Comparison of ENCODE assay signal across 8 cellular contexts in the genomic region with DNA sequence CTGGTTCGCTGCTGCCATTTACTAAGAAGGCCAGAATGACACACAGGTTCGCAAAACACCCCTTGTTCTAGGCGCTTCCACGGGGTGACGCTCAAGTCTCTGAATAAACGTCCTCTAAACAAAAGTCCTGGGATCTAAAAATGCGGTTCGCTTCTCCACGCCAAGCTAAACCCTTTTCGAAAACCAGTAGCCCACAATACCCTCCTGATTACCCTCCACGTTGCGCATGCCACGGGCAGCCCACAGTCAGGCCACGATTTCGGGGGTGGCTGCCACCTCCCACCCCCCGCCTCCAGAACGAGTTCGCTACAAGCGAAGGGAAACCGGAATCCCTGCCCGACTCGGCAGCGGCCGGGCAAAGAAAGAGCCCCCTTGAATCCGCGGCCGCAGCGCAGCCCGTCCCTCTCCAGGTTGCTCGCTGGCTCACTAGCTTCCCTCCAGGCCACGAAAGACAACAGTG. TPM values are rescaled to one million over a fixed set of nuclear protein-coding genes. Genes with fewer than 3 reads are reported as not detected.
DNase-seq lines count a peak whose midpoint lies in the region; ATAC-seq and TF ChIP-seq lines count a peak whose summit lies in the region.

No MANE protein-coding gene starts in this region.

- H3K4me1 Mint-ChIP-seq in activated CD8-positive, alpha-beta memory T cell treated with anti-CD3 and anti-CD28 coated beads, Interleukin-2, amount 10 ng/mL, durations not matched to agents 7 days and 5 days, result peaks cover 40% of the 10 kb centered on the region
- peaks cover 0 to 41% (median 10%) of the 10 kb centered on the region in 3 donors for H3K4me1 Mint-ChIP-seq in naive B cell

- in situ Hi-C loops in G401 (cut with HindIII; ENCODE audit: low sequenced_read_pairs), result no loop called here

- H3K4me1 ChIP-seq in MM.1S (ENCODE audit: low read length), result 0 out of 2 replicates have a peak, but pooled peaks cover 4% of the 10 kb centered on the region

- H2AFZ ChIP-seq in MM.1S (ENCODE audit: low read length), result peak overlapping the region; percentile 65; the same call in 1 of the 2 replicates

- peaks cover 29% of the 10 kb centered on the region for H3F3A ChIP-seq in MM.1S (ENCODE audit: insufficient read depth, low read length)

- H3K27me3 ChIP-seq in MM.1S (replicated peaks; ENCODE audit: insufficient read depth, low read length), result no peaks in the 10 kb centered on the region

- CTCF ChIA-PET in activated CD8-positive, alpha-beta memory T cell treated with anti-CD3 and anti-CD28 coated beads, Interleukin-2, amount 10 ng/mL, durations not matched to agents 7 days and 5 days (lab: Charles Lee), result interaction anchor here (0.5 to 1.8 kb wide), 10 partner anchors 11 to 104 kb away, joined by 3 to 12 read pairs (median 5); partner anchors contain the start of genes NDUFA1, RNF113A, SOWAHD and UPF3B

- H3K36me3 Mint-ChIP-seq in activated CD8-positive, alpha-beta memory T cell treated with anti-CD3 and anti-CD28 coated beads, Interleukin-2, amount 10 ng/mL, durations not matched to agents 7 days and 5 days, result peaks cover 37% of the 10 kb centered on the region
- H3K36me3 Mint-ChIP-seq in naive B cell, result peaks cover 0 to 3% of the 10 kb centered on the region in 2 donors

- ATAC-seq in GM21737 (IDR thresholded peaks at IDR 0.05; ENCODE audit: unreplicated experiment) (peak; percentile 23), naive B cell (ENCODE audit: low read depth in 2 of 2) (peak; percentile 22 to 29)
- peak; percentile 32 for ATAC-seq in activated CD8-positive, alpha-beta memory T cell treated with anti-CD3 and anti-CD28 coated beads, Interleukin-2, amount 10 ng/mL, durations not matched to agents 7 days and 5 days

- H4K20me1 ChIP-seq in MM.1S (ENCODE audit: insufficient read depth, low read length), result peaks cover 29% of the 10 kb centered on the region

- H3K27me3 Mint-ChIP-seq in activated CD8-positive, alpha-beta memory T cell treated with anti-CD3 and anti-CD28 coated beads, Interleukin-2, amount 10 ng/mL, durations not matched to agents 7 days and 5 days, result no peaks in the 10 kb centered on the region
- H3K27me3 Mint-ChIP-seq in naive B cell, result no peaks in the 10 kb centered on the region

- no peaks in the 10 kb centered on the region for H3K9me2 ChIP-seq in MM.1S (replicated peaks; ENCODE audit: insufficient read depth, low read length)

- peak overlapping the region; percentile 93; the same call in 1 of the 2 replicates for H3K27ac ChIP-seq in MM.1S (ENCODE audit: low read length)
- peak overlapping the region; percentile 87 for H3K27ac ChIP-seq in temporal lobe (ENCODE audit: low read depth, low read length)

- no peaks in the 10 kb centered on the region for H3K9me3 ChIP-seq in MM.1S (replicated peaks; ENCODE audit: insufficient read depth, low read length)

- peak overlapping the region; percentile 93 for H3K4me2 ChIP-seq in MM.1S (ENCODE audit: low read depth, low read length)

- DNase-seq in G401 (ENCODE audit: low spot score) (peak; percentile 32), MM.1S (peak; percentile 30), epithelial cell of proximal tubule (ENCODE audit: low read depth) (no peak), naive B cell (peak; percentile 22), GDM1 (lab: John Stamatoyannopoulos, UW) (no peak)
- DNase-seq in activated CD8-positive, alpha-beta memory T cell treated with anti-CD3 and anti-CD28 coated beads, Interleukin-2, amount 10 ng/mL, durations not matched to agents 7 days and 5 days, result peak; percentile 58

- peak overlapping the region; percentile 95 for H3K4me3 Mint-ChIP-seq in activated CD8-positive, alpha-beta memory T cell treated with anti-CD3 and anti-CD28 coated beads, Interleukin-2, amount 10 ng/mL, durations not matched to agents 7 days and 5 days
- peak overlapping the region; percentile 91 to 98 (median 96) for H3K4me3 Mint-ChIP-seq in naive B cell

- H3K27ac Mint-ChIP-seq in activated CD8-positive, alpha-beta memory T cell treated with anti-CD3 and anti-CD28 coated beads, Interleukin-2, amount 10 ng/mL, durations not matched to agents 7 days and 5 days, result peak overlapping the region; percentile 96
- peak overlapping the region; percentile 93 to 99 (median 98) for H3K27ac Mint-ChIP-seq in naive B cell

- peaks cover 8% of the 10 kb centered on the region; the same call in 1 of the 2 replicates for H3K36me3 ChIP-seq in MM.1S (replicated peaks; ENCODE audit: insufficient read depth, low read length)

- H3K4me3 ChIP-seq in MM.1S (ENCODE audit: low read length) (peak overlapping the region; percentile 74), epithelial cell of proximal tubule (ENCODE audit: low read depth, low read length) (peak overlapping the region; percentile 84)

- peaks cover 58% of the 10 kb centered on the region for H3K79me2 ChIP-seq in MM.1S (ENCODE audit: low read length)

- peak overlapping the region; percentile 88 for H3K9ac ChIP-seq in MM.1S (ENCODE audit: low read length)

- no peaks in the 10 kb centered on the region for H3K9me3 Mint-ChIP-seq in activated CD8-positive, alpha-beta memory T cell treated with anti-CD3 and anti-CD28 coated beads, Interleukin-2, amount 10 ng/mL, durations not matched to agents 7 days and 5 days (ENCODE audit: low read depth)
- H3K9me3 Mint-ChIP-seq in naive B cell, result peaks cover 0 to 3% (median 0%) of the 10 kb centered on the region in 7 donors

- TF ChIP-seq CTCF in MM.1S (IDR thresholded peaks at IDR 0.05; ENCODE audit: low read length), result peak; percentile 36
- TF ChIP-seq CTCF in epithelial cell of proximal tubule (conservative IDR thresholded peaks at IDR 0.05; ENCODE audit: low read depth, low read length), result peak; percentile 34

RNA-seq across cellular contexts. Expression of gene RPL39, which starts 0.4 kb away (rescaled TPM):
- 1,850 and 2,813 TPM in 2 replicates for total RNA-seq in G401 (2014; rRNA removed; shearing (Covaris generic))
- total RNA-seq in activated CD8-positive, alpha-beta memory T cell treated with anti-CD3 and anti-CD28 coated beads, Interleukin-2, amount 10 ng/mL, durations not matched to agents 7 days and 5 days, result 1,000 to 10,000 TPM; 1,797 to 1,809 TPM
- total RNA-seq in epithelial cell of proximal tubule (4,262 and 7,744 TPM in 2 replicates), temporal lobe (2,465 TPM)
- polyA plus RNA-seq in naive B cell (ENCODE audit: low read depth in 6 of 6), result 1,000 to 10,000 TPM; 3,399 to 4,973 (median 4,743) TPM

RNA-seq across cellular contexts. Expression of gene SOWAHD, which starts 32.6 kb away (rescaled TPM):
- total RNA-seq in G401 (2014; rRNA removed; shearing (Covaris generic)), result not detected in 2 replicates
- total RNA-seq in activated CD8-positive, alpha-beta memory T cell treated with anti-CD3 and anti-CD28 coated beads, Interleukin-2, amount 10 ng/mL, durations not matched to agents 7 days and 5 days, result 1 to 10 TPM; 2.1 to 4.7 TPM
- total RNA-seq in epithelial cell of proximal tubule (not detected in 2 replicates), temporal lobe (0.25 TPM)
- 10 to 100 TPM in 2 of 6 donors, 1 to 10 TPM in 4; 1.7 to 21.9 (median 8.7) TPM for polyA plus RNA-seq in naive B cell (ENCODE audit: low read depth in 6 of 6)

Comparison
In these comparisons a context has a peak if more than half of its experiments do, and no peak if none do; other contexts are left out.
1. DNase-seq: peak in G401 (single experiment), MM.1S (single experiment), activated CD8-positive, alpha-beta memory T cell treated with anti-CD3 and anti-CD28 coated beads, Interleukin-2, amount 10 ng/mL, durations not matched to agents 7 days and 5 days (single experiment) and naive B cell (single experiment); none in epithelial cell of proximal tubule (single experiment) and GDM1 (single experiment).
2. Peak in every context shown above with its lines, with median percentiles within 50 percentile points of each other: ATAC-seq.